ENCODE assay signal across 1 cellular context in the genomic region with DNA sequence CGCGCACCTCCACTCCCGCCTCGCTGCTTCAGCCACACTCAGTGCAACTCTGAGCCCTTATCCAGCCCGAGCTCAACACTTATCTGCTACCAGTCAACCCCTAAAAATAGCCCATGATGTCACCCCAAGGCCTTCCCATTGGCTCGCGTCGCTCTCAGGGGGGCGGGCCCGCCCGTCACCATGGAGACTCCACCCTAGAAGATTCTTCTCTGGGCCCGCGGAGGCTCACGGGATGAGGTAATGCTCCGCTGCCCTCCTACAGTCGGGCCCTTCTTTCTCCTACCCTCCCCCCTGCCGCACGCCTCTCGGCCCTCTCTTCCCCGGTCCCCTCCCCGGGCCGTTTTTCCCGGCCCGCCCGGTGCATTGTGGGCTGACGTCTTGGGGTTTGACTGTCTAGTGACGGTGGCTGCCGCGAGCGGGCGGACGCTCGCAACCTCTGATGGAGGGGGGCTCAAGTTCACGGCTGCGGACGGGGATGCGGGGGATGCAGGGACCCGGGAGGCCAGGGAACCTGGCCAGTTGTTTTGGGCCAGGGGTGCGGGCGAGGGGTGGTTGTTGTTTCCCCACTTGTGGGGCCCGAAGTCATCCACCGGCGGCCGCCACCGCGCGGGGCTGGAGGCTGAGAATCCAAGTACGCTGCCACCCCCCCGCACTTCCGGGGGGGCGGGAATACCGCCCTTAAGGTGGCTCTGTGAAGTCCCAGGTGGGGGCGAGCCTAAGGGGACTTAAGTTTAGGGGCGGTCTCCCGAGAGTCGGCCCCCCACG.
TF ChIP-seq lines count a peak whose summit lies in the region.

A gene (minus strand): TSS at position 55 of the 765 bp plus-strand sequence. CDS start 977 bp downstream, outside the sequence.

TF ChIP-seq in GM12878, 131 proteins besides CTCF, POLR2A, EP300 and RAD21 (continued from another document):
- TF ChIP-seq, protein P1, sequence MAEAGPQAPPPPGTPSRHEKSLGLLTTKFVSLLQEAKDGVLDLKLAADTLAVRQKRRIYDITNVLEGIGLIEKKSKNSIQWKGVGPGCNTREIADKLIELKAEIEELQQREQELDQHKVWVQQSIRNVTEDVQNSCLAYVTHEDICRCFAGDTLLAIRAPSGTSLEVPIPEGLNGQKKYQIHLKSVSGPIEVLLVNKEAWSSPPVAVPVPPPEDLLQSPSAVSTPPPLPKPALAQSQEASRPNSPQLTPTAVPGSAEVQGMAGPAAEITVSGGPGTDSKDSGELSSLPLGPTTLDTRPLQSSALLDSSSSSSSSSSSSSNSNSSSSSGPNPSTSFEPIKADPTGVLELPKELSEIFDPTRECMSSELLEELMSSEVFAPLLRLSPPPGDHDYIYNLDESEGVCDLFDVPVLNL (IDR thresholded peaks at IDR 0.05; ENCODE audit: low read depth, low read length) = no peak
- TF ChIP-seq, protein P2, sequence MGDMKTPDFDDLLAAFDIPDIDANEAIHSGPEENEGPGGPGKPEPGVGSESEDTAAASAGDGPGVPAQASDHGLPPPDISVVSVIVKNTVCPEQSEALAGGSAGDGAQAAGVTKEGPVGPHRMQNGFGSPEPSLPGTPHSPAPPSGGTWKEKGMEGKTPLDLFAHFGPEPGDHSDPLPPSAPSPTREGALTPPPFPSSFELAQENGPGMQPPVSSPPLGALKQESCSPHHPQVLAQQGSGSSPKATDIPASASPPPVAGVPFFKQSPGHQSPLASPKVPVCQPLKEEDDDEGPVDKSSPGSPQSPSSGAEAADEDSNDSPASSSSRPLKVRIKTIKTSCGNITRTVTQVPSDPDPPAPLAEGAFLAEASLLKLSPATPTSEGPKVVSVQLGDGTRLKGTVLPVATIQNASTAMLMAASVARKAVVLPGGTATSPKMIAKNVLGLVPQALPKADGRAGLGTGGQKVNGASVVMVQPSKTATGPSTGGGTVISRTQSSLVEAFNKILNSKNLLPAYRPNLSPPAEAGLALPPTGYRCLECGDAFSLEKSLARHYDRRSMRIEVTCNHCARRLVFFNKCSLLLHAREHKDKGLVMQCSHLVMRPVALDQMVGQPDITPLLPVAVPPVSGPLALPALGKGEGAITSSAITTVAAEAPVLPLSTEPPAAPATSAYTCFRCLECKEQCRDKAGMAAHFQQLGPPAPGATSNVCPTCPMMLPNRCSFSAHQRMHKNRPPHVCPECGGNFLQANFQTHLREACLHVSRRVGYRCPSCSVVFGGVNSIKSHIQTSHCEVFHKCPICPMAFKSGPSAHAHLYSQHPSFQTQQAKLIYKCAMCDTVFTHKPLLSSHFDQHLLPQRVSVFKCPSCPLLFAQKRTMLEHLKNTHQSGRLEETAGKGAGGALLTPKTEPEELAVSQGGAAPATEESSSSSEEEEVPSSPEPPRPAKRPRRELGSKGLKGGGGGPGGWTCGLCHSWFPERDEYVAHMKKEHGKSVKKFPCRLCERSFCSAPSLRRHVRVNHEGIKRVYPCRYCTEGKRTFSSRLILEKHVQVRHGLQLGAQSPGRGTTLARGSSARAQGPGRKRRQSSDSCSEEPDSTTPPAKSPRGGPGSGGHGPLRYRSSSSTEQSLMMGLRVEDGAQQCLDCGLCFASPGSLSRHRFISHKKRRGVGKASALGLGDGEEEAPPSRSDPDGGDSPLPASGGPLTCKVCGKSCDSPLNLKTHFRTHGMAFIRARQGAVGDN (IDR thresholded peaks at IDR 0.05) = 0 out of 2 replicates have a peak, but pooled peaks have one; percentile 17
- TF ChIP-seq, protein P3, sequence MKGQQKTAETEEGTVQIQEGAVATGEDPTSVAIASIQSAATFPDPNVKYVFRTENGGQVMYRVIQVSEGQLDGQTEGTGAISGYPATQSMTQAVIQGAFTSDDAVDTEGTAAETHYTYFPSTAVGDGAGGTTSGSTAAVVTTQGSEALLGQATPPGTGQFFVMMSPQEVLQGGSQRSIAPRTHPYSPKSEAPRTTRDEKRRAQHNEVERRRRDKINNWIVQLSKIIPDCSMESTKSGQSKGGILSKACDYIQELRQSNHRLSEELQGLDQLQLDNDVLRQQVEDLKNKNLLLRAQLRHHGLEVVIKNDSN (IDR thresholded peaks at IDR 0.05; ENCODE audit: borderline replicate concordance, extremely low read length, insufficient read depth, low read depth, low read length) = no peak
- 0 out of 2 replicates have a peak, but pooled peaks have one; percentile 57 for TF ChIP-seq ASH2L (IDR thresholded peaks at IDR 0.05; ENCODE audit: borderline replicate concordance, low read depth)
- no peak; the same call in 1 of the 2 replicates for TF ChIP-seq MTA3 (IDR thresholded peaks at IDR 0.05; ENCODE audit: borderline replicate concordance, low read length)
- TF ChIP-seq, protein P4, sequence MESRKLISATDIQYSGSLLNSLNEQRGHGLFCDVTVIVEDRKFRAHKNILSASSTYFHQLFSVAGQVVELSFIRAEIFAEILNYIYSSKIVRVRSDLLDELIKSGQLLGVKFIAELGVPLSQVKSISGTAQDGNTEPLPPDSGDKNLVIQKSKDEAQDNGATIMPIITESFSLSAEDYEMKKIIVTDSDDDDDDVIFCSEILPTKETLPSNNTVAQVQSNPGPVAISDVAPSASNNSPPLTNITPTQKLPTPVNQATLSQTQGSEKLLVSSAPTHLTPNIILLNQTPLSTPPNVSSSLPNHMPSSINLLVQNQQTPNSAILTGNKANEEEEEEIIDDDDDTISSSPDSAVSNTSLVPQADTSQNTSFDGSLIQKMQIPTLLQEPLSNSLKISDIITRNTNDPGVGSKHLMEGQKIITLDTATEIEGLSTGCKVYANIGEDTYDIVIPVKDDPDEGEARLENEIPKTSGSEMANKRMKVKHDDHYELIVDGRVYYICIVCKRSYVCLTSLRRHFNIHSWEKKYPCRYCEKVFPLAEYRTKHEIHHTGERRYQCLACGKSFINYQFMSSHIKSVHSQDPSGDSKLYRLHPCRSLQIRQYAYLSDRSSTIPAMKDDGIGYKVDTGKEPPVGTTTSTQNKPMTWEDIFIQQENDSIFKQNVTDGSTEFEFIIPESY (IDR thresholded peaks at IDR 0.05) = no peak
- no peak for TF ChIP-seq IRF4 (IDR thresholded peaks at IDR 0.05; ENCODE audit: low read depth, low read length)
- 0 out of 4 replicates have a peak, but pooled peaks of 1 of the 2 experiments have one; percentile 27 for TF ChIP-seq SRF (IDR thresholded peaks at IDR 0.05; ENCODE audit: low read depth in 2 of 2, low read length in 2 of 2)
- no peak for TF ChIP-seq RB1 (IDR thresholded peaks at IDR 0.05; ENCODE audit: borderline replicate concordance)
- TF ChIP-seq ZNF384 (IDR thresholded peaks at IDR 0.05; ENCODE audit: borderline replicate concordance, low read depth, low read length) = no peak
